In the genomic region with DNA sequence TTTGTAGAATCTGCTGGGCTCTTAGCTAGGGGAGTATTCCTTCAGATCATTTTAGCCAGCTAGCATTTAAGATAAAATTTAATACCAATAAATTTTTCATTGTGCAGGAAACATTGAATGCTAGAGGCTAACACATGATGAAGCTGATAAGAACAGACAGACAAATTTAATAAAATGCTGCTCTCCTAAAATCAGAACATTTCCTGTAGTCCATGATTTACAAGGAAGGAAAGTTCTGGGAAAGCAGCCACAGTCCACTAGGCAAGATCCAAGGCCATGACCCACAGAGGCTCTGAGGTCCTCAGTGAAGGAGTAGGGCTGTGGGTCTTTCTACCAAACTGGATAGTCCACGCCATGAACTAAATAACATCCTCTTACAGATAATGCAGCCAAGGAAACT, we compare ENCODE assay signal across 24 cellular contexts.
"Had no signal": no experiment of that assay in that cellular context is flagged by ENCODE, and none has a peak within 500 bp of the region (broad histone marks: within the 10 kb centered on the region; RNA-seq: fewer than 3 reads in every experiment).

No MANE protein-coding gene starts in this region.

- H3K9me3 ChIP-seq: breast epithelium, lower lobe of right lung, sigmoid colon, thyroid gland, upper lobe of left lung had no signal

- FAIRE-seq: islet of Langerhans had no signal

- ATAC-seq: activated CD4-positive, alpha-beta T cell treated with anti-CD3 and anti-CD28 coated beads for 36 hours; esophagus mucosa; foreskin keratinocyte; lower lobe of right lung; natural killer cell; stimulated activated naive B cell treated with anti-CD40 and anti-IgM and Interleukin-4, amounts not matched to agents 10 μg/mL and 1 μg/mL and 100 μg/mL, for 72 hours had no signal

- H3K27me3 ChIP-seq: breast epithelium, foreskin keratinocyte, sigmoid colon, stomach, thyroid gland, upper lobe of left lung had no signal

- H3K27ac ChIP-seq: foreskin keratinocyte, lower lobe of right lung, sigmoid colon, stomach, thyroid gland, upper lobe of left lung had no signal

- H3K36me3 ChIP-seq: breast epithelium, lower lobe of right lung, sigmoid colon, stomach, thyroid gland, upper lobe of left lung had no signal

- H3K4me1 ChIP-seq: breast epithelium, foreskin keratinocyte, lower lobe of right lung, sigmoid colon, stomach, thyroid gland, upper lobe of left lung had no signal

- H3K4me3 ChIP-seq: breast epithelium, lower lobe of right lung, sigmoid colon, smooth muscle cell, stomach, thyroid gland, upper lobe of left lung had no signal

- DNase-seq: activated CD4-positive, alpha-beta T cell treated with anti-CD3 and anti-CD28 coated beads for 36 hours; activated CD4-positive, alpha-beta T cell treated with anti-CD3 and anti-CD28 coated beads, Interleukin-2, amount 50 U/mL, for 4 hours; activated CD4-positive, CD25-positive, alpha-beta regulatory T cell; activated CD8-positive, alpha-beta memory T cell treated with anti-CD3 and anti-CD28 coated beads for 24 hours; activated effector memory CD4-positive, alpha-beta T cell treated with Interleukin-2 at 50 U/mL for 16 hours; activated naive CD4-positive, alpha-beta T cell treated with Interleukin-2 at 50 U/mL for 16 hours; endodermal cell; foreskin keratinocyte; lower lobe of right lung; mesenchymal stem cell; natural killer cell; posterior cingulate gyrus; sigmoid colon; stimulated activated CD4-positive, alpha-beta T cell treated with anti-CD3 and anti-CD28 coated beads, Interleukin-15, amount 100 ng/mL, for 24 hours; stimulated activated CD4-positive, alpha-beta T cell treated with anti-CD3 and anti-CD28 coated beads, Interleukin-2, amount 100 ng/mL, for 24 hours; stimulated activated naive B cell treated with anti-CD40 and anti-IgM and Interleukin-4, amounts not matched to agents 10 μg/mL and 1 μg/mL and 100 μg/mL, for 72 hours; stomach; T-helper 1 cell; thyroid gland; upper lobe of left lung had no signal

- H3K4me2 ChIP-seq: smooth muscle cell had no signal
